ENCODE assay signal across 19 cellular contexts in the genomic region with DNA sequence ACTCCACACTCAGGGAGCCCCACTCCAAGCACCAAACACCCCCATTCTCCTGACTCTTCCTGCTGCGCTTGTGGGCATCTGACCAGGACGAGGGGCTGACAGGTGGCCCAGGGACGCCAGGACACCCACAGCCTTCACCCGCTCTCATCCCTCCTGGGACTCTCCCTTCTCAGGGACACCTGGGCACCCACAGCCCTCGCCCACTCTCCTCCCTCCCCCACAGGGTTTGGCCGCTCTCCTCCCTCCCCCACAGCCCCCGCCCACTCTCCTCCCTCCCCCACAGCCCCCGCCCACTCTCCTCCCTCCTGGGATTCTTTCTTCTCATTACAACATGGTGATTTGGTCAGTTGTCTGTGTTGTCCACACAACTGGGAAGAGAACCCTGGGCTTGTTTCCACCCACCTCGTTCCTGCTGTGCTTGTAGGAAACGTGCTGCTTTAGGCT. TPM values are rescaled to one million over a fixed set of nuclear protein-coding genes. Genes with fewer than 3 reads are reported as not detected.
A peak's percentile ranks its signal among the peaks of the same experiment; 100 is the strongest.
DNase-seq lines count a peak whose midpoint lies in the region; ATAC-seq, FAIRE-seq and TF ChIP-seq lines count a peak whose summit lies in the region.
"Had no signal": no experiment of that assay in that cellular context is flagged by ENCODE, and none has a peak within 500 bp of the region (broad histone marks: within the 10 kb centered on the region; RNA-seq: fewer than 3 reads in every experiment).

No MANE protein-coding gene starts in this region.

- no peak overlapping the region for H4K8ac ChIP-seq in neuronal stem cell (ENCODE audit: low read depth, low read length)

- H3K14ac ChIP-seq in neuronal stem cell (ENCODE audit: low read length), result peak overlapping the region; percentile 56

- H3K27me3 ChIP-seq in HUES6 (ENCODE audit: control insufficient read depth, insufficient read depth, low read length) (no peaks in the 10 kb centered on the region), GM12878 (replicated peaks in 1 of 2; ENCODE audit: control insufficient read depth in 2 of 2, insufficient read depth in 2 of 2, low read length in 1 of 2) (no peaks in the 10 kb centered on the region), neuronal stem cell (ENCODE audit: control insufficient read depth in 3 of 3, insufficient read depth in 3 of 3, low read depth in 1 of 3, low read length in 3 of 3) (no peaks in the 10 kb centered on the region), aorta (ENCODE audit: control insufficient read depth in 1 of 2, insufficient read depth in 2 of 2, low read length in 1 of 2) (no peaks in the 10 kb centered on the region)
- H3K27me3 ChIP-seq: neutrophil, uterus had no signal

- no peak overlapping the region for H3K23ac ChIP-seq in neuronal stem cell (ENCODE audit: low read depth, low read length, poor library complexity)

- no peak overlapping the region for H3K4me3 ChIP-seq in HUES6 (ENCODE audit: low read depth, low read length)
- H3K4me3 ChIP-seq in GM12878, result no peak overlapping the region
- peak overlapping the region in 1 of 2 donors; percentile 13 for H3K4me3 ChIP-seq in neuronal stem cell (ENCODE audit: low read length in 2 of 2)
- no peak overlapping the region for H3K4me3 ChIP-seq in aorta (ENCODE audit: low read length in 2 of 2)
- H3K4me3 ChIP-seq: uterus had no signal

- TF ChIP-seq CTCF in GM12878 (IDR thresholded peaks at IDR 0.05 in 2 of 3, conservative IDR thresholded peaks at IDR 0.05 in 1 of 3; ENCODE audit: control insufficient read depth in 2 of 3, extremely low read depth in 1 of 3, insufficient read depth in 1 of 3, low read depth in 3 of 3, low read length in 3 of 3), result no peak

- no peak for ATAC-seq in GM12878
- no peak for ATAC-seq in GM18861 (IDR thresholded peaks at IDR 0.05; ENCODE audit: unreplicated experiment)
- no peak for ATAC-seq in aorta (ENCODE audit: low FRiP score)

- H3K4me1 ChIP-seq in HUES6 (ENCODE audit: control insufficient read depth, insufficient read depth, low read length) (peaks cover 20% of the 10 kb centered on the region), GM12878 (ENCODE audit: control insufficient read depth, insufficient read depth, low read length) (peaks cover 40% of the 10 kb centered on the region), neuronal stem cell (ENCODE audit: control insufficient read depth in 2 of 2, insufficient read depth in 1 of 2, low read depth in 1 of 2, low read length in 2 of 2) (peaks cover 0 to 8% of the 10 kb centered on the region in 2 donors), aorta (ENCODE audit: control insufficient read depth in 1 of 2, insufficient read depth in 2 of 2, low read length in 2 of 2) (no peaks in the 10 kb centered on the region)
- H3K4me1 ChIP-seq: uterus had no signal

- no peak overlapping the region for H2BK120ac ChIP-seq in neuronal stem cell (ENCODE audit: low read depth, low read length)

- POLR2A ChIA-PET in GM12878 (lab: Charles Lee), result no interaction called here

- H2BK12ac ChIP-seq in neuronal stem cell (ENCODE audit: low read length), result no peak overlapping the region

- CTCF ChIA-PET in GM12878 (lab: Yijun Ruan, JAX), result interaction anchor here (1.0 kb wide), 1 partner anchor 42 kb away, joined by 3 read pairs; no protein-coding TSS in a partner anchor

- 0 out of 2 replicates have a peak overlapping the region, but pooled peaks have one; percentile 50 for H3K4me2 ChIP-seq in GM12878 (ENCODE audit: control insufficient read depth, insufficient read depth)
- no peak overlapping the region for H3K4me2 ChIP-seq in neuronal stem cell (ENCODE audit: insufficient read depth, low read length, poor library complexity, severe bottlenecking)
- H3K4me2 ChIP-seq: KMS-11 had no signal

- no peak for TF ChIP-seq POLR2A in GM12878 (IDR thresholded peaks at IDR 0.05; ENCODE audit: low read depth, low read length)

- H3K27ac ChIP-seq in HUES6 (ENCODE audit: low read depth, low read length), result no peak overlapping the region
- H3K27ac ChIP-seq in GM12878 (ENCODE audit: control insufficient read depth, insufficient read depth), result peak overlapping the region; percentile 28; the same call in 1 of the 2 replicates
- H3K27ac ChIP-seq in neuronal stem cell (replicated peaks; ENCODE audit: low read length), result peak overlapping the region; percentile 11
- no peak overlapping the region for H3K27ac ChIP-seq in aorta (ENCODE audit: low read depth in 1 of 2, low read length in 2 of 2)
- H3K27ac ChIP-seq: 22Rv1, KMS-11, neutrophil, uterus had no signal

- DNase-seq in DMS153 (lab: John Stamatoyannopoulos, UW) (peak; percentile 10), DMS153 treated with DMSO at 0.1 percent for 48 hours (lab: John Stamatoyannopoulos, UW; ENCODE audit: unreplicated experiment) (no peak), GM12878 (ENCODE audit: low read depth, low spot score) (no peak), neuronal stem cell (ENCODE audit: low spot score) (no peak), HK-2 (ENCODE audit: unreplicated experiment) (no peak), aorta (no peak)
- DNase-seq: activated CD4-positive, alpha-beta T cell treated with anti-CD3 and anti-CD28 coated beads for 4 hours; activated naive CD8-positive, alpha-beta T cell treated with anti-CD3 and anti-CD28 coated beads, Interleukin-2, amount 10 ng/mL, durations not matched to agents 7 days and 5 days; MV-4-11; NCI-H187 treated with DMSO at 0.1 percent for 48 hours; NCI-H446; small intestine; stimulated activated CD4-positive, alpha-beta T cell treated with anti-CD3 and anti-CD28 coated beads, Interleukin-4, amount 100 ng/mL, for 24 hours; uterus had no signal

- H4K20me1 ChIP-seq in GM12878 (ENCODE audit: control insufficient read depth, insufficient read depth), result no peaks in the 10 kb centered on the region

- H2AK5ac ChIP-seq in neuronal stem cell (ENCODE audit: low read depth, low read length), result peak overlapping the region; percentile 81

- H3K9me3 ChIP-seq in HUES6 (ENCODE audit: control insufficient read depth, insufficient read depth, low read depth, low read length), result peaks cover under 1% of the 10 kb centered on the region; the same call in 1 of the 2 replicates
- H3K9me3 ChIP-seq in GM12878 (replicated peaks; ENCODE audit: control insufficient read depth, insufficient read depth, low read length), result no peaks in the 10 kb centered on the region
- H3K9me3 ChIP-seq in neuronal stem cell (replicated peaks in 1 of 2; ENCODE audit: control insufficient read depth in 2 of 2, insufficient read depth in 1 of 2, low read depth in 1 of 2, low read length in 2 of 2), result peaks cover 4 to 5% of the 10 kb centered on the region in 2 donors
- no peaks in the 10 kb centered on the region for H3K9me3 ChIP-seq in aorta (ENCODE audit: control insufficient read depth, low read length)
- H3K9me3 ChIP-seq: neutrophil, uterus had no signal

- TF ChIP-seq EP300 in GM12878 (IDR thresholded peaks at IDR 0.05; ENCODE audit: borderline replicate concordance in 1 of 2, control insufficient read depth in 1 of 2, low read depth in 2 of 2, low read length in 2 of 2), result no peak

- H4K91ac ChIP-seq in neuronal stem cell (ENCODE audit: low read depth, low read length, poor library complexity), result peak overlapping the region; percentile 85

- intact Hi-C loops in GM12878 (cut with micrococcal nuclease; ENCODE audit: unreplicated experiment), result no loop called here
- intact Hi-C loops in aorta (cut with DNase I), result no loop called here

- H3K9ac ChIP-seq in HUES6 (ENCODE audit: low read length), result peak overlapping the region; percentile 24
- H3K9ac ChIP-seq in GM12878 (ENCODE audit: control insufficient read depth, insufficient read depth, low read length), result no peak overlapping the region
- no peak overlapping the region for H3K9ac ChIP-seq in neuronal stem cell (ENCODE audit: low read depth, low read length, poor library complexity)
- H3K9ac ChIP-seq: KMS-11 had no signal

- RAD21 ChIA-PET in GM12878 (lab: Charles Lee; ENCODE audit: unreplicated experiment), result no interaction called here

- in situ Hi-C loops in GM12878 (cut with MboI), result no loop called here

- H3K4ac ChIP-seq in neuronal stem cell (ENCODE audit: low read length), result no peak overlapping the region

- H3K79me2 ChIP-seq in GM12878 (ENCODE audit: control insufficient read depth, insufficient read depth, low read length), result no peaks in the 10 kb centered on the region

- no peak for FAIRE-seq in GM12878 (lab: Jason Lieb, UNC)
- FAIRE-seq: small intestine had no signal

- no peaks in the 10 kb centered on the region for H3K79me1 ChIP-seq in neuronal stem cell (ENCODE audit: low read depth, low read length)

- H3K36me3 ChIP-seq in HUES6 (ENCODE audit: control insufficient read depth, insufficient read depth, low read length) (peaks cover 20% of the 10 kb centered on the region), GM12878 (ENCODE audit: control insufficient read depth in 2 of 2, insufficient read depth in 2 of 2, low read length in 1 of 2) (peaks cover 20 to 21% of the 10 kb centered on the region in 2 experiments), neuronal stem cell (replicated peaks in 1 of 2; ENCODE audit: control insufficient read depth in 2 of 2, insufficient read depth in 2 of 2, low read length in 2 of 2) (peaks cover 16 to 47% of the 10 kb centered on the region in 2 donors), aorta (ENCODE audit: control insufficient read depth in 1 of 2, insufficient read depth in 2 of 2, low read length in 1 of 2) (peaks cover 0 to 7% of the 10 kb centered on the region in 2 donors)
- H3K36me3 ChIP-seq: uterus had no signal

- H2AFZ ChIP-seq in GM12878 (ENCODE audit: control insufficient read depth, low read depth, low read length) (no peak overlapping the region), neuronal stem cell (ENCODE audit: low read length) (no peak overlapping the region)

- TF ChIP-seq RAD21 in GM12878 (IDR thresholded peaks at IDR 0.05; ENCODE audit: insufficient read depth, low read depth, low read length), result no peak

- peak overlapping the region; percentile 66 for H2BK5ac ChIP-seq in neuronal stem cell (ENCODE audit: low read length)

- peak overlapping the region; percentile 17 for H3K18ac ChIP-seq in neuronal stem cell (ENCODE audit: low read length)

- 71% methylated on average over 6 of the region's 10 CpGs for WGBS in GM12878 (ENCODE audit: insufficient coverage, insufficient replicate concordance, low lambda C conversion rate, missing lambda C conversion rate)
- WGBS in neuronal stem cell (ENCODE audit: extremely low coverage in 2 of 2, insufficient read length in 2 of 2, insufficient replicate concordance in 1 of 2), 2 donors, result no CpG with 5 or more reads among the region's 10 CpGs
- WGBS in aorta, 2 donors, result 85 to 91% methylated on average over 10 of the region's 10 CpGs

- BruUV-seq in GM12878 (replicated peaks; lab: Mats Ljungman, UMichigan), result no TSS peak

- peak overlapping the region; percentile 94 for H2BK15ac ChIP-seq in neuronal stem cell (ENCODE audit: low read length)

- SMC1A ChIA-PET in GM12878 (lab: Charles Lee; ENCODE audit: uncharacterized antibody, unreplicated experiment), result no interaction called here

RNA-seq across cellular contexts. Expression of a gene that starts 43.4 kb away (rescaled TPM):
- 44.8 and 48.4 TPM in 2 replicates for total RNA-seq in GM12878 (2013; cell fraction: nucleolus; rRNA removed)
- total RNA-seq in GM12878 (2014; rRNA removed), result 9.8 and 10.5 TPM in 2 replicates
- total RNA-seq in GM12878 (2014; rRNA removed; fragmentation: Illumina TruSeq; extraction: Trizol), result 6.3 and 6.8 TPM in 2 replicates
- total RNA-seq in GM12878 (2021), result 10.8 and 16.0 TPM in 2 replicates
- 7.0 TPM for polyA plus RNA-seq in GM12878 (2011; ENCODE audit: low read depth)
- polyA plus RNA-seq in GM12878 (2011; rRNA removed), result 6.1 and 12.5 TPM in 2 replicates
- 11.1 and 15.7 TPM in 2 replicates for polyA plus RNA-seq in GM12878 (2011; cell fraction: cytosol; rRNA removed)
- polyA plus RNA-seq in GM12878 (2011; cell fraction: nucleus; rRNA removed), result 107 and 122 TPM in 2 replicates
- polyA plus RNA-seq in GM12878 (2012), result 10.3 and 10.7 TPM in 2 replicates
- 6.0 and 9.0 TPM in 2 replicates for polyA plus RNA-seq in GM12878 (2014; fragmentation: Illumina TruSeq; extraction: Trizol)
- polyA plus RNA-seq in GM12878 (2014; fragmentation: Nextera tagmentation; extraction: Ambion mirVana), result 1 to 10 TPM; 2.2 to 2.8 TPM
- polyA plus RNA-seq in GM12878 (2014; rRNA removed), result 12.4 and 16.2 TPM in 2 replicates
- polyA plus RNA-seq in GM12878 (2016; fragmentation: Nextera tagmentation; extraction: Ambion mirVana), result 1 to 10 TPM; 7.2 to 8.2 TPM
- polyA minus RNA-seq in GM12878 (2011; rRNA and poly(A)+ RNA removed), result 17.7 and 31.5 TPM in 2 replicates
- polyA minus RNA-seq in GM12878 (2011; cell fraction: cytosol; rRNA and poly(A)+ RNA removed), result 4.0 and 8.4 TPM in 2 replicates
- polyA minus RNA-seq in GM12878 (2011; cell fraction: nucleus; rRNA and poly(A)+ RNA removed), result 19.6 and 32.8 TPM in 2 replicates
- polyA plus RNA-seq in neuronal stem cell (2013, experiment 1 of 2), result 4.5 TPM
- polyA plus RNA-seq in neuronal stem cell (2013, experiment 2 of 2), result 4.3 TPM
- total RNA-seq in aorta, result 10 to 100 TPM in 1 of 2 donors, 1 to 10 TPM in 1; 9.0 to 11.5 TPM
- polyA plus RNA-seq in aorta, result 1 to 10 TPM; 2.6 to 5.9 TPM

Comparison
In these comparisons a context has a peak if more than half of its experiments do, and no peak if none do; other contexts are left out.
1. H3K27ac ChIP-seq: peak in GM12878 (single experiment) and neuronal stem cell (single experiment); none in HUES6 (single experiment) and aorta (0 of 2).